ENCODE assay signal across 34 cellular contexts in the genomic region with DNA sequence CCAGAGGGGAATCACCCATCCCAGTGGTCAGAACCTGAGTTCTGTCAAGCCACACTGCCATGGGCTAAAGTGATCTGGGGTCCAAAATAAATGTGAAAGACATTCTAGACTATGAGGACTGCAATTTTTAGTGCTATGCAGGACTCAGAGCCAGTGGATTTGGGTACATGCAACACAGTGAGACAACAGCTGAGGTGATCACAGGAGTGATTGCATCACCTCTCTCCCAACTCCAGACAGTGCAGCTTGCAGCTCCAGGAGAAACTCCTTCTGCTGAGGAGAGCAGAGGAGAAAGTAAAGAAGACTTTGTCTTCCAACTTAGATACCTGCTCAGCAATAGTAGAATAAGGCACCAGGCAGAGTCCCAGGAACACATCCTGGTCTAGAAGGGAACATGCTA.
"Had no signal": no experiment of that assay in that cellular context is flagged by ENCODE, and none has a peak within 500 bp of the region (broad histone marks: within the 10 kb centered on the region; RNA-seq: fewer than 3 reads in every experiment).

No MANE protein-coding gene starts in this region.

- H3K4me3 Mint-ChIP-seq: activated CD4-positive, alpha-beta memory T cell treated with anti-CD3 and anti-CD28 coated beads for 36 hours; activated CD4-positive, alpha-beta T cell treated with anti-CD3 and anti-CD28 coated beads for 36 hours; activated CD4-positive, alpha-beta T cell treated with anti-CD3 and anti-CD28 coated beads, Interleukin-2, amount 10 ng/mL, durations not matched to agents 24 days and 14 days; activated CD8-positive, alpha-beta memory T cell treated with anti-CD3 and anti-CD28 coated beads, Interleukin-2, amount 10 ng/mL, durations not matched to agents 7 days and 5 days; activated CD8-positive, alpha-beta T cell treated with anti-CD3 and anti-CD28 coated beads, Interleukin-2, amount 10 ng/mL, durations not matched to agents 7 days and 5 days; activated naive CD4-positive, alpha-beta T cell treated with anti-CD3 and anti-CD28 coated beads for 36 hours; activated naive CD4-positive, alpha-beta T cell treated with anti-CD3 and anti-CD28 coated beads, Interleukin-2, amount 50 U/mL, for 24 hours; activated naive CD8-positive, alpha-beta T cell treated with anti-CD3 and anti-CD28 coated beads for 36 hours; activated naive CD8-positive, alpha-beta T cell treated with anti-CD3 and anti-CD28 coated beads, Interleukin-2, amount 50 U/mL, for 24 hours; activated T-helper 1 cell treated with anti-CD3 and anti-CD28 coated beads, Interleukin-12 subunit alpha, Interleukin-12 subunit beta, Interleukin-2, Interleukin-4 antibody, amounts not matched to agents 30 ng/mL and 10 ng/mL and 1 ng/mL, durations not matched to agents 14 hours and 24 hours and 36 hours; brain had no signal

- H3K27me3 Mint-ChIP-seq: activated CD4-positive, alpha-beta memory T cell treated with anti-CD3 and anti-CD28 coated beads for 36 hours; activated CD4-positive, alpha-beta T cell treated with anti-CD3 and anti-CD28 coated beads for 36 hours; activated CD4-positive, alpha-beta T cell treated with anti-CD3 and anti-CD28 coated beads, Interleukin-2, amount 10 ng/mL, durations not matched to agents 24 days and 14 days; activated CD8-positive, alpha-beta memory T cell treated with anti-CD3 and anti-CD28 coated beads, Interleukin-2, amount 10 ng/mL, durations not matched to agents 7 days and 5 days; activated naive CD4-positive, alpha-beta T cell treated with anti-CD3 and anti-CD28 coated beads, Interleukin-2, amount 50 U/mL, for 24 hours; activated naive CD8-positive, alpha-beta T cell treated with anti-CD3 and anti-CD28 coated beads for 36 hours; activated naive CD8-positive, alpha-beta T cell treated with anti-CD3 and anti-CD28 coated beads, Interleukin-2, amount 50 U/mL, for 24 hours had no signal

- H3K27me3 ChIP-seq: adrenal gland, ascending aorta, breast epithelium, cardiac muscle cell, colonic mucosa, esophagus muscularis mucosa, foreskin keratinocyte, gastrocnemius medialis had no signal

- H3K9me3 Mint-ChIP-seq: activated CD4-positive, alpha-beta T cell treated with anti-CD3 and anti-CD28 coated beads, Interleukin-2, amount 10 ng/mL, durations not matched to agents 24 days and 14 days; activated naive CD4-positive, alpha-beta T cell treated with anti-CD3 and anti-CD28 coated beads, Interleukin-2, amount 50 U/mL, for 24 hours had no signal

- DNase-seq: activated CD4-positive, alpha-beta memory T cell treated with anti-CD3 and anti-CD28 coated beads for 36 hours; activated CD4-positive, alpha-beta T cell treated with anti-CD3 and anti-CD28 coated beads for 36 hours; activated CD4-positive, alpha-beta T cell treated with anti-CD3 and anti-CD28 coated beads, Interleukin-2, amount 10 ng/mL, durations not matched to agents 24 days and 14 days; activated CD4-positive, CD25-positive, alpha-beta regulatory T cell; activated CD4-positive, CD25-positive, alpha-beta regulatory T cell treated with anti-CD3 and anti-CD28 coated beads, Interleukin-2, amount 50 U/mL, for 72 hours; activated CD8-positive, alpha-beta memory T cell treated with anti-CD3 and anti-CD28 coated beads, Interleukin-2, amount 10 ng/mL, durations not matched to agents 7 days and 5 days; activated CD8-positive, alpha-beta memory T cell treated with anti-CD3 and anti-CD28 coated beads, Interleukin-2, amount 50 U/mL, for 4 hours; activated CD8-positive, alpha-beta T cell treated with anti-CD3 and anti-CD28 coated beads, Interleukin-2, amount 10 ng/mL, durations not matched to agents 7 days and 5 days; activated effector memory CD4-positive, alpha-beta T cell treated with anti-CD3 and anti-CD28 coated beads, Interleukin-2, amount 50 U/mL, for 16 hours; activated naive CD4-positive, alpha-beta T cell treated with anti-CD3 and anti-CD28 coated beads for 36 hours; activated naive CD8-positive, alpha-beta T cell treated with anti-CD3 and anti-CD28 coated beads for 36 hours; activated naive CD8-positive, alpha-beta T cell treated with anti-CD3 and anti-CD28 coated beads, Interleukin-2, amount 50 U/mL, for 24 hours; activated T-cell treated with anti-CD3 and anti-CD28 coated beads, Interleukin-2, amount 50 U/mL, for 1 hour; activated T-cell treated with anti-CD3 and anti-CD28 coated beads, Interleukin-2, amount 50 U/mL, for 48 hours; adrenal gland; amygdala; central memory CD4-positive, alpha-beta T cell; cerebellar nuclear complex; colonic mucosa; effector CD8-positive, alpha-beta T cell; foreskin keratinocyte; gastrocnemius medialis; glutamatergic neuron; T-helper 2 cell had no signal

- FAIRE-seq: endometrium, endothelial cell of umbilical vein had no signal

- H3K27ac ChIP-seq: adrenal gland, ascending aorta, breast epithelium, cardiac muscle cell, colonic mucosa, esophagus muscularis mucosa, foreskin keratinocyte, gastrocnemius medialis had no signal

- ATAC-seq: activated CD4-positive, alpha-beta T cell treated with anti-CD3 and anti-CD28 coated beads for 36 hours; activated CD8-positive, alpha-beta memory T cell treated with anti-CD3 and anti-CD28 coated beads, Interleukin-2, amount 10 ng/mL, durations not matched to agents 7 days and 5 days; activated CD8-positive, alpha-beta T cell treated with anti-CD3 and anti-CD28 coated beads, Interleukin-2, amount 10 ng/mL, durations not matched to agents 7 days and 5 days; activated naive CD8-positive, alpha-beta T cell treated with anti-CD3 and anti-CD28 coated beads, Interleukin-2, amount 50 U/mL, for 24 hours; foreskin keratinocyte; gastrocnemius medialis had no signal

- H3K4me3 ChIP-seq: adrenal gland, ascending aorta, breast epithelium, cardiac muscle cell, colonic mucosa, esophagus muscularis mucosa, gastrocnemius medialis had no signal

- H3K4me1 ChIP-seq: adrenal gland, ascending aorta, breast epithelium, colonic mucosa, esophagus muscularis mucosa, foreskin keratinocyte, gastrocnemius medialis had no signal

- H3K27ac Mint-ChIP-seq: activated CD4-positive, alpha-beta memory T cell treated with anti-CD3 and anti-CD28 coated beads for 36 hours; activated CD4-positive, alpha-beta T cell treated with anti-CD3 and anti-CD28 coated beads for 36 hours; activated CD4-positive, alpha-beta T cell treated with anti-CD3 and anti-CD28 coated beads, Interleukin-2, amount 10 ng/mL, durations not matched to agents 24 days and 14 days; activated CD8-positive, alpha-beta memory T cell treated with anti-CD3 and anti-CD28 coated beads, Interleukin-2, amount 10 ng/mL, durations not matched to agents 7 days and 5 days; activated CD8-positive, alpha-beta T cell treated with anti-CD3 and anti-CD28 coated beads, Interleukin-2, amount 10 ng/mL, durations not matched to agents 7 days and 5 days; activated naive CD4-positive, alpha-beta T cell treated with anti-CD3 and anti-CD28 coated beads for 36 hours; activated naive CD4-positive, alpha-beta T cell treated with anti-CD3 and anti-CD28 coated beads, Interleukin-2, amount 50 U/mL, for 24 hours; activated naive CD8-positive, alpha-beta T cell treated with anti-CD3 and anti-CD28 coated beads for 36 hours; activated naive CD8-positive, alpha-beta T cell treated with anti-CD3 and anti-CD28 coated beads, Interleukin-2, amount 50 U/mL, for 24 hours; activated T-helper 1 cell treated with anti-CD3 and anti-CD28 coated beads, Interleukin-12 subunit alpha, Interleukin-12 subunit beta, Interleukin-2, Interleukin-4 antibody, amounts not matched to agents 30 ng/mL and 10 ng/mL and 1 ng/mL, durations not matched to agents 14 hours and 24 hours and 36 hours; activated T-helper 2 cell treated with anti-CD3 and anti-CD28 coated beads, Interferon-gamma antibody, Interleukin-2, Interleukin-4, amounts not matched to agents 10 μg/mL and 5 μg/mL and 100 μg/mL, durations not matched to agents 14 hours and 24 hours and 36 hours; brain had no signal

- H3K4me1 Mint-ChIP-seq: activated CD4-positive, alpha-beta T cell treated with anti-CD3 and anti-CD28 coated beads for 36 hours; activated CD4-positive, alpha-beta T cell treated with anti-CD3 and anti-CD28 coated beads, Interleukin-2, amount 10 ng/mL, durations not matched to agents 24 days and 14 days; activated CD8-positive, alpha-beta memory T cell treated with anti-CD3 and anti-CD28 coated beads, Interleukin-2, amount 10 ng/mL, durations not matched to agents 7 days and 5 days; activated naive CD4-positive, alpha-beta T cell treated with anti-CD3 and anti-CD28 coated beads, Interleukin-2, amount 50 U/mL, for 24 hours; activated naive CD8-positive, alpha-beta T cell treated with anti-CD3 and anti-CD28 coated beads for 36 hours; activated naive CD8-positive, alpha-beta T cell treated with anti-CD3 and anti-CD28 coated beads, Interleukin-2, amount 50 U/mL, for 24 hours; brain had no signal

- H3K9me3 ChIP-seq: adrenal gland, ascending aorta, colonic mucosa, gastrocnemius medialis had no signal

- H3K36me3 ChIP-seq: adrenal gland, ascending aorta, breast epithelium, cardiac muscle cell, colonic mucosa, esophagus muscularis mucosa, gastrocnemius medialis had no signal
